ENCODE assay signal across 17 cellular contexts in genomic region chrX:49977319-49978090, GRCh38. TPM values are rescaled to one million over a fixed set of nuclear protein-coding genes. Genes with fewer than 3 reads are reported as not detected.
DNase-seq lines count a peak whose midpoint lies in the region; ATAC-seq lines count a peak whose summit lies in the region.
"Had no signal": no experiment of that assay in that cellular context is flagged by ENCODE, and none has a peak within 500 bp of the region (broad histone marks: within the 10 kb centered on the region; RNA-seq: fewer than 3 reads in every experiment).

No MANE protein-coding gene starts in this region.

- DNase-seq in D341Med (ENCODE audit: low spot score) (peak; percentile 62), NCI-H1092 (lab: John Stamatoyannopoulos, UW) (peak; percentile 28), NCI-H82 treated with DMSO at 0.1 percent for 48 hours (lab: John Stamatoyannopoulos, UW; ENCODE audit: unreplicated experiment) (peak; percentile 64), memory B cell (ENCODE audit: low spot score in 2 of 2) (no peak), HK-2 (ENCODE audit: unreplicated experiment) (no peak)
- no peak for DNase-seq in effector memory CD4-positive, alpha-beta T cell
- no peak for DNase-seq in activated CD4-positive, alpha-beta T cell treated with anti-CD3 and anti-CD28 coated beads, Interleukin-2, amount 10 ng/mL, durations not matched to agents 7 days and 5 days
- DNase-seq: activated CD8-positive, alpha-beta T cell treated with anti-CD3 and anti-CD28 coated beads, Interleukin-2, amount 10 ng/mL, durations not matched to agents 7 days and 5 days; amygdala; H7; mammary epithelial cell; NCI-H1048; occipital lobe had no signal

- CTCF ChIA-PET in activated CD4-positive, alpha-beta T cell treated with anti-CD3 and anti-CD28 coated beads, Interleukin-2, amount 10 ng/mL, durations not matched to agents 7 days and 5 days (lab: Charles Lee): interaction anchor here (0.6 kb wide), 1 partner anchor 757 kb away, joined by 3 read pairs; no protein-coding TSS in a partner anchor

- H3K27me3 Mint-ChIP-seq in memory B cell: no peaks in the 10 kb centered on the region
- no peaks in the 10 kb centered on the region for H3K27me3 Mint-ChIP-seq in activated CD4-positive, alpha-beta T cell treated with anti-CD3 and anti-CD28 coated beads, Interleukin-2, amount 10 ng/mL, durations not matched to agents 7 days and 5 days
- H3K27me3 Mint-ChIP-seq: IgD-negative memory B cell had no signal

- no peaks in the 10 kb centered on the region for H3K36me3 ChIP-seq in effector memory CD4-positive, alpha-beta T cell (ENCODE audit: control insufficient read depth, insufficient read depth, low read length)

- H3K4me1 Mint-ChIP-seq in memory B cell: no peaks in the 10 kb centered on the region
- no peaks in the 10 kb centered on the region for H3K4me1 Mint-ChIP-seq in activated CD4-positive, alpha-beta T cell treated with anti-CD3 and anti-CD28 coated beads, Interleukin-2, amount 10 ng/mL, durations not matched to agents 7 days and 5 days

- H3K27ac ChIP-seq in effector memory CD4-positive, alpha-beta T cell (ENCODE audit: insufficient read depth, low read length, poor library complexity, severe bottlenecking): no peak overlapping the region
- H3K27ac ChIP-seq: epithelial cell of prostate had no signal

- H3K9me3 Mint-ChIP-seq in memory B cell: no peaks in the 10 kb centered on the region
- H3K9me3 Mint-ChIP-seq in activated CD4-positive, alpha-beta T cell treated with anti-CD3 and anti-CD28 coated beads, Interleukin-2, amount 10 ng/mL, durations not matched to agents 7 days and 5 days: peaks cover 2% of the 10 kb centered on the region
- H3K9me3 Mint-ChIP-seq: activated T-helper 2 cell treated with anti-CD3 and anti-CD28 coated beads, Interferon-gamma antibody, Interleukin-2, Interleukin-4, amounts not matched to agents 10 μg/mL and 5 μg/mL and 100 μg/mL, durations not matched to agents 14 hours and 24 hours and 36 hours; IgD-negative memory B cell had no signal

- no peak overlapping the region for H3K4me3 Mint-ChIP-seq in memory B cell
- no peak overlapping the region for H3K4me3 Mint-ChIP-seq in activated CD4-positive, alpha-beta T cell treated with anti-CD3 and anti-CD28 coated beads, Interleukin-2, amount 10 ng/mL, durations not matched to agents 7 days and 5 days
- H3K4me3 Mint-ChIP-seq: activated CD8-positive, alpha-beta T cell treated with anti-CD3 and anti-CD28 coated beads, Interleukin-2, amount 10 ng/mL, durations not matched to agents 7 days and 5 days; IgD-negative memory B cell had no signal

- no peaks in the 10 kb centered on the region for H3K9me3 ChIP-seq in effector memory CD4-positive, alpha-beta T cell (ENCODE audit: control insufficient read depth, low read length)

- H3K36me3 Mint-ChIP-seq in memory B cell: peaks cover 3% of the 10 kb centered on the region
- no peaks in the 10 kb centered on the region for H3K36me3 Mint-ChIP-seq in activated CD4-positive, alpha-beta T cell treated with anti-CD3 and anti-CD28 coated beads, Interleukin-2, amount 10 ng/mL, durations not matched to agents 7 days and 5 days (ENCODE audit: low read depth)
- H3K36me3 Mint-ChIP-seq: IgD-negative memory B cell had no signal

- H3K27ac Mint-ChIP-seq in memory B cell: no peak overlapping the region
- no peak overlapping the region for H3K27ac Mint-ChIP-seq in activated CD4-positive, alpha-beta T cell treated with anti-CD3 and anti-CD28 coated beads, Interleukin-2, amount 10 ng/mL, durations not matched to agents 7 days and 5 days
- H3K27ac Mint-ChIP-seq: activated CD8-positive, alpha-beta T cell treated with anti-CD3 and anti-CD28 coated beads, Interleukin-2, amount 10 ng/mL, durations not matched to agents 7 days and 5 days; activated T-helper 2 cell treated with anti-CD3 and anti-CD28 coated beads, Interferon-gamma antibody, Interleukin-2, Interleukin-4, amounts not matched to agents 10 μg/mL and 5 μg/mL and 100 μg/mL, durations not matched to agents 14 hours and 24 hours and 36 hours; IgD-negative memory B cell had no signal

- no peak overlapping the region for H3K4me3 ChIP-seq in effector memory CD4-positive, alpha-beta T cell (ENCODE audit: insufficient read depth, low read depth, low read length, poor library complexity, severe bottlenecking)

- H3K27me3 ChIP-seq in effector memory CD4-positive, alpha-beta T cell (replicated peaks; ENCODE audit: control insufficient read depth, insufficient read depth, low read length, poor library complexity, severe bottlenecking): no peaks in the 10 kb centered on the region

- no peaks in the 10 kb centered on the region for H3K4me1 ChIP-seq in effector memory CD4-positive, alpha-beta T cell (ENCODE audit: control insufficient read depth, insufficient read depth, low read length, poor library complexity, severe bottlenecking)

- ATAC-seq in memory B cell (ENCODE audit: low read depth) (peak; percentile 17), HG03442 (IDR thresholded peaks at IDR 0.05; ENCODE audit: unreplicated experiment) (no peak)
- ATAC-seq: activated CD8-positive, alpha-beta T cell treated with anti-CD3 and anti-CD28 coated beads, Interleukin-2, amount 10 ng/mL, durations not matched to agents 7 days and 5 days had no signal

- POLR2A ChIA-PET in activated CD4-positive, alpha-beta T cell treated with anti-CD3 and anti-CD28 coated beads, Interleukin-2, amount 10 ng/mL, durations not matched to agents 7 days and 5 days (lab: Charles Lee): no interaction called here

RNA-seq across cellular contexts. Expression of gene CLCN5, which starts 55.1 kb away (rescaled TPM):
- total RNA-seq in activated CD4-positive, alpha-beta T cell treated with anti-CD3 and anti-CD28 coated beads, Interleukin-2, amount 10 ng/mL, durations not matched to agents 7 days and 5 days: 1 to 10 TPM; 3.5 to 3.6 TPM

Comparison
In these comparisons a context has a peak if more than half of its experiments do, and no peak if none do; other contexts are left out.
1. DNase-seq: peak in D341Med (single experiment), NCI-H1092 (single experiment) and NCI-H82 treated with DMSO at 0.1 percent for 48 hours (single experiment); none in memory B cell (0 of 2), effector memory CD4-positive, alpha-beta T cell (0 of 3), activated CD4-positive, alpha-beta T cell treated with anti-CD3 and anti-CD28 coated beads, Interleukin-2, amount 10 ng/mL, durations not matched to agents 7 days and 5 days (single experiment) and HK-2 (single experiment).